In the genomic region with DNA sequence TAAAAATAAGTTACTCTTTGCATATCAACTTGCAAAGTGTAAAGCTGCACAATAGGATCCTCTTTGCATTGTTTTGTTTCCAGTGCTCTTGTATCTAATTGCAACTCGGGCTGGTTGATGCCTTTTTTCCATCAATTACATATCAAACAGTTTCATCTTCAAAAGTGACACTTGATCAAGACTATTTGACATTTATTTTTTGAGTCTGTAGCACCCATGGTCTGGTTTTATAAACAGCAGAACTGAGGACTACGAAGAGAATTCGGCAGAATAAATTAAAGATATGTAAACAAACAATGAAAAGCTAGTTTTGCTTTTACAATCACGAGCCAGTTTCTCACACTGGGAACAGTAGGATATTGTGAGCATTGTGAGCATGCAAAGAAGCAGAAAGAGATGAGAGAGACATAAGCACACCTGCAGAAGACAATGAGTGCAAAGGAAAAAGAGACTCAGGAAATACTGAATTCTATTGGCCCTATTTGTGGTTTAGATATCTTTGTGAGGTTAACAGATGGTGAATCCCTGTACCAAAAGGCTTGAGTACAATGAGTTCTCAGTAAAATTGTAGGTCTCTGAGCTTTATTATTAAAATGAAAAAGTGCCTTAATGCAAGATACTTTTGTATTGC, we compare ENCODE assay signal across 10 cellular contexts. TPM values are rescaled to one million over a fixed set of nuclear protein-coding genes. Genes with fewer than 3 reads are reported as not detected.
DNase-seq lines count a peak whose midpoint lies in the region; ATAC-seq and TF ChIP-seq lines count a peak whose summit lies in the region.
"Had no signal": no experiment of that assay in that cellular context is flagged by ENCODE, and none has a peak within 500 bp of the region (broad histone marks: within the 10 kb centered on the region; RNA-seq: fewer than 3 reads in every experiment).

No MANE protein-coding gene starts in this region.

- H3K9me3 ChIP-seq in gastroesophageal sphincter: no peaks in the 10 kb centered on the region

- ATAC-seq in HG03066 (IDR thresholded peaks at IDR 0.05; ENCODE audit: low read depth, unreplicated experiment) (peak; percentile 49), SK-N-SH treated with all-trans-retinoic acid at 6 μM for 48 hours (peak; percentile 44), left colon (peak; percentile 60), gastroesophageal sphincter (no peak), HG03025 (IDR thresholded peaks at IDR 0.05; ENCODE audit: low FRiP score, unreplicated experiment) (no peak)

- H3K27me3 ChIP-seq in gastroesophageal sphincter: no peaks in the 10 kb centered on the region
- H3K27me3 ChIP-seq: sigmoid colon had no signal

- no peak overlapping the region for H3K27ac ChIP-seq in gastroesophageal sphincter
- H3K27ac ChIP-seq: sigmoid colon had no signal

- no peak for TF ChIP-seq CTCF in gastroesophageal sphincter (IDR thresholded peaks at IDR 0.05)

- no peak for TF ChIP-seq EP300 in gastroesophageal sphincter (IDR thresholded peaks at IDR 0.05)

- 11 to 21% methylated on average over 4 of the region's 4 CpGs for WGBS in gastroesophageal sphincter (ENCODE audit: low coverage in 1 of 2), 2 donors

- TF ChIP-seq POLR2A in gastroesophageal sphincter (IDR thresholded peaks at IDR 0.05): no peak

- H3K4me1 ChIP-seq in gastroesophageal sphincter: peaks cover 0 to 27% (median 7%) of the 10 kb centered on the region in 3 donors

- H3K4me3 ChIP-seq in gastroesophageal sphincter: no peak overlapping the region
- H3K4me3 ChIP-seq: sigmoid colon had no signal

- intact Hi-C loops in left colon (cut with DNase I, micrococcal nuclease): no loop called here

- peak; percentile 55 for DNase-seq in DMS53 (lab: John Stamatoyannopoulos, UW)
- no peak for DNase-seq in left colon
- DNase-seq in Kasumi-1 (lab: John Stamatoyannopoulos, UW): no peak
- no peak for DNase-seq in GF-D8 (lab: John Stamatoyannopoulos, UW)
- DNase-seq: sigmoid colon; stimulated activated naive CD4-positive, alpha-beta T cell treated with Interleukin-2 at 50 U/mL for 16 hours had no signal

- peaks cover 0 to 15% of the 10 kb centered on the region in 2 donors for H3K36me3 ChIP-seq in gastroesophageal sphincter

TF ChIP-seq in SK-N-SH treated with all-trans-retinoic acid at 6 μM for 48 hours, 23 proteins besides CTCF, POLR2A, EP300 and RAD21:
- TF ChIP-seq ZNF8 (CRISPR knock-in tag; IDR thresholded peaks at IDR 0.05) (no peak), ZFP30 (CRISPR knock-in tag; IDR thresholded peaks at IDR 0.05) (no peak), TOX (CRISPR knock-in tag; IDR thresholded peaks at IDR 0.05; ENCODE audit: borderline replicate concordance) (no peak), CSDC2 (CRISPR knock-in tag; IDR thresholded peaks at IDR 0.05) (no peak), BACH2 (CRISPR knock-in tag; IDR thresholded peaks at IDR 0.05; ENCODE audit: borderline replicate concordance) (no peak), ARNTL (CRISPR knock-in tag; IDR thresholded peaks at IDR 0.05; ENCODE audit: borderline replicate concordance, low read depth) (no peak), RARB (CRISPR knock-in tag; IDR thresholded peaks at IDR 0.05) (no peak), TCF4 (CRISPR knock-in tag; IDR thresholded peaks at IDR 0.05; ENCODE audit: borderline replicate concordance) (no peak), ZNF70 (CRISPR knock-in tag; IDR thresholded peaks at IDR 0.05) (no peak), ISL1 (CRISPR knock-in tag; IDR thresholded peaks at IDR 0.05) (no peak)
- TF ChIP-seq, protein P1, sequence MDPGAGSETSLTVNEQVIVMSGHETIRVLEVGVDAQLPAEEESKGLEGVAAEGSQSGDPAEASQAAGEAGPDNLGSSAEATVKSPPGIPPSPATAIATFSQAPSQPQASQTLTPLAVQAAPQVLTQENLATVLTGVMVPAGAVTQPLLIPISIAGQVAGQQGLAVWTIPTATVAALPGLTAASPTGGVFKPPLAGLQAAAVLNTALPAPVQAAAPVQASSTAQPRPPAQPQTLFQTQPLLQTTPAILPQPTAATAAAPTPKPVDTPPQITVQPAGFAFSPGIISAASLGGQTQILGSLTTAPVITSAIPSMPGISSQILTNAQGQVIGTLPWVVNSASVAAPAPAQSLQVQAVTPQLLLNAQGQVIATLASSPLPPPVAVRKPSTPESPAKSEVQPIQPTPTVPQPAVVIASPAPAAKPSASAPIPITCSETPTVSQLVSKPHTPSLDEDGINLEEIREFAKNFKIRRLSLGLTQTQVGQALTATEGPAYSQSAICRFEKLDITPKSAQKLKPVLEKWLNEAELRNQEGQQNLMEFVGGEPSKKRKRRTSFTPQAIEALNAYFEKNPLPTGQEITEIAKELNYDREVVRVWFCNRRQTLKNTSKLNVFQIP (CRISPR knock-in tag; IDR thresholded peaks at IDR 0.05; ENCODE audit: borderline replicate concordance, low read depth): no peak
- TF ChIP-seq, protein P2, sequence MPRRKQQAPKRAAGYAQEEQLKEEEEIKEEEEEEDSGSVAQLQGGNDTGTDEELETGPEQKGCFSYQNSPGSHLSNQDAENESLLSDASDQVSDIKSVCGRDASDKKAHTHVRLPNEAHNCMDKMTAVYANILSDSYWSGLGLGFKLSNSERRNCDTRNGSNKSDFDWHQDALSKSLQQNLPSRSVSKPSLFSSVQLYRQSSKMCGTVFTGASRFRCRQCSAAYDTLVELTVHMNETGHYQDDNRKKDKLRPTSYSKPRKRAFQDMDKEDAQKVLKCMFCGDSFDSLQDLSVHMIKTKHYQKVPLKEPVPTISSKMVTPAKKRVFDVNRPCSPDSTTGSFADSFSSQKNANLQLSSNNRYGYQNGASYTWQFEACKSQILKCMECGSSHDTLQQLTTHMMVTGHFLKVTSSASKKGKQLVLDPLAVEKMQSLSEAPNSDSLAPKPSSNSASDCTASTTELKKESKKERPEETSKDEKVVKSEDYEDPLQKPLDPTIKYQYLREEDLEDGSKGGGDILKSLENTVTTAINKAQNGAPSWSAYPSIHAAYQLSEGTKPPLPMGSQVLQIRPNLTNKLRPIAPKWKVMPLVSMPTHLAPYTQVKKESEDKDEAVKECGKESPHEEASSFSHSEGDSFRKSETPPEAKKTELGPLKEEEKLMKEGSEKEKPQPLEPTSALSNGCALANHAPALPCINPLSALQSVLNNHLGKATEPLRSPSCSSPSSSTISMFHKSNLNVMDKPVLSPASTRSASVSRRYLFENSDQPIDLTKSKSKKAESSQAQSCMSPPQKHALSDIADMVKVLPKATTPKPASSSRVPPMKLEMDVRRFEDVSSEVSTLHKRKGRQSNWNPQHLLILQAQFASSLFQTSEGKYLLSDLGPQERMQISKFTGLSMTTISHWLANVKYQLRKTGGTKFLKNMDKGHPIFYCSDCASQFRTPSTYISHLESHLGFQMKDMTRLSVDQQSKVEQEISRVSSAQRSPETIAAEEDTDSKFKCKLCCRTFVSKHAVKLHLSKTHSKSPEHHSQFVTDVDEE (CRISPR knock-in tag; IDR thresholded peaks at IDR 0.05): no peak
TF ChIP-seq in SK-N-SH treated with all-trans-retinoic acid at 6 μM for 48 hours: peak in this region for 0.

RNA-seq across cellular contexts. Expression of a gene that starts 45.4 kb away (rescaled TPM):
- total RNA-seq in left colon: 100 to 1,000 TPM; 671 to 694 TPM
- total RNA-seq in gastroesophageal sphincter: 1,000 to 10,000 TPM; 1,169 to 2,433 (median 2,010) TPM

Comparison
In these comparisons a context has a peak if more than half of its experiments do, and no peak if none do; other contexts are left out.
1. ATAC-seq: peak in HG03066 (single experiment), SK-N-SH treated with all-trans-retinoic acid at 6 μM for 48 hours (single experiment) and left colon (single experiment); none in gastroesophageal sphincter (single experiment) and HG03025 (single experiment).